ENCODE assay signal across 19 cellular contexts in the genomic region with DNA sequence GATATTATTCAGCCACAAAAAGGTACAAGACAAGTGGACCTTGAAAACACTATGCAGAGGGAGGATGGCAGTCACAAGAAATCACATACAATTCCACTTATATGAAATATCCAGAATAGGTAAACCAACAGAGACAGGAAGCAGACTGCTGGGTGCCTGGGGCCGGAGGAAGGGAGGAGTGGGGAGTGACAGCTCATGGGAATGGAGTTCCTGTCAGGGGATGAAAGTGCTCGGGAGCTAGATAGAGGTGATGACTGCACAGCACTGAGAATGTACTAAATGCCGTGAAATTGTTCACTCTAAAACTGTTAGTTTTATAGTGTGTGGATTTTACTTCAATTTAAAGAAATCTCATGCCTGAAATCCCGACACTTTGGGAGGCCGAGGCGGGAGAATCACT.
A peak's percentile ranks its signal among the peaks of the same experiment; 100 is the strongest.
DNase-seq lines count a peak whose midpoint lies in the region; ATAC-seq and TF ChIP-seq lines count a peak whose summit lies in the region.
"Had no signal": no experiment of that assay in that cellular context is flagged by ENCODE, and none has a peak within 500 bp of the region (broad histone marks: within the 10 kb centered on the region; RNA-seq: fewer than 3 reads in every experiment).

No MANE protein-coding gene starts in this region.

- ATAC-seq in omental fat pad (ENCODE audit: low FRiP score): no peak
- ATAC-seq: activated CD8-positive, alpha-beta T cell treated with anti-CD3 and anti-CD28 coated beads for 36 hours; GM12878; left cardiac atrium had no signal

- H3K4me1 Mint-ChIP-seq in glutamatergic neuron (ENCODE audit: low read depth, unreplicated experiment): peaks cover 44% of the 10 kb centered on the region

- in situ Hi-C loops in mammary epithelial cell (cut with MboI; ENCODE audit: low sequenced_read_pairs in 2 of 2): no loop called here

- no peaks in the 10 kb centered on the region for H3K27me3 ChIP-seq in mammary epithelial cell (ENCODE audit: insufficient read depth, low read length)
- no peaks in the 10 kb centered on the region for H3K27me3 ChIP-seq in breast epithelium
- H3K27me3 ChIP-seq: SJCRH30 had no signal

- H3K9me3 ChIP-seq in mammary epithelial cell (replicated peaks; ENCODE audit: insufficient read depth, low read length) (no peaks in the 10 kb centered on the region), breast epithelium (no peaks in the 10 kb centered on the region)
- H3K9me3 ChIP-seq: SJCRH30 had no signal

- H3K36me3 ChIP-seq in mammary epithelial cell (ENCODE audit: insufficient read depth, low read length) (no peaks in the 10 kb centered on the region), breast epithelium (no peaks in the 10 kb centered on the region)
- H3K36me3 ChIP-seq: SJCRH30 had no signal

- CTCF ChIA-PET in mammary epithelial cell (lab: Charles Lee; ENCODE audit: low non-redundant PET): no interaction called here

- H3K36me3 Mint-ChIP-seq in glutamatergic neuron (ENCODE audit: unreplicated experiment): no peaks in the 10 kb centered on the region

- peak overlapping the region; percentile 26 for H3K4me3 Mint-ChIP-seq in glutamatergic neuron (ENCODE audit: unreplicated experiment)
- H3K4me3 Mint-ChIP-seq: activated CD8-positive, alpha-beta T cell treated with anti-CD3 and anti-CD28 coated beads for 36 hours; activated T-helper 1 cell treated with anti-CD3 and anti-CD28 coated beads, Interleukin-12 subunit alpha, Interleukin-12 subunit beta, Interleukin-2, Interleukin-4 antibody, amounts not matched to agents 30 ng/mL and 10 ng/mL and 1 ng/mL, durations not matched to agents 14 hours and 24 hours and 36 hours; H9 had no signal

- no TSS peak for BruUV-seq in mammary epithelial cell (replicated peaks; lab: Mats Ljungman, UMichigan)

- intact Hi-C loops in mammary epithelial cell (cut with micrococcal nuclease) (no loop called here), breast epithelium (cut with DNase I; ENCODE audit: low total_unique reads) (no loop called here)

- no peaks in the 10 kb centered on the region for H4K20me1 ChIP-seq in mammary epithelial cell (ENCODE audit: insufficient read depth, low read length)

- H3K4me2 ChIP-seq in mammary epithelial cell (ENCODE audit: insufficient read depth, low read depth, low read length): no peak overlapping the region

- peaks cover 6% of the 10 kb centered on the region for H3K9me3 Mint-ChIP-seq in glutamatergic neuron (ENCODE audit: unreplicated experiment)
- H3K9me3 Mint-ChIP-seq: activated CD8-positive, alpha-beta T cell treated with anti-CD3 and anti-CD28 coated beads for 36 hours; activated T-helper 1 cell treated with anti-CD3 and anti-CD28 coated beads, Interleukin-12 subunit alpha, Interleukin-12 subunit beta, Interleukin-2, Interleukin-4 antibody, amounts not matched to agents 30 ng/mL and 10 ng/mL and 1 ng/mL, durations not matched to agents 14 hours and 24 hours and 36 hours; H9 had no signal

- 86% methylated on average over 6 of the region's 6 CpGs for WGBS in mammary epithelial cell (ENCODE audit: low coverage, missing lambda C conversion rate)

- no peak for TF ChIP-seq POLR2A in breast epithelium (IDR thresholded peaks at IDR 0.05)

- no peaks in the 10 kb centered on the region for H3K79me2 ChIP-seq in mammary epithelial cell (ENCODE audit: insufficient read depth, low read length)

- DNase-seq in mammary epithelial cell (peak; percentile 9), breast epithelium (ENCODE audit: low spot score in 2 of 2) (no peak), M059J (ENCODE audit: low read depth) (peak; percentile 64), glutamatergic neuron (no peak), ecto neural progenitor cell (ENCODE audit: low spot score) (no peak), omental fat pad (ENCODE audit: low spot score) (no peak), NCI-H526 treated with DMSO at 0.1 percent for 48 hours (lab: John Stamatoyannopoulos, UW) (no peak), GM10266 (ENCODE audit: extremely low spot score) (no peak)
- DNase-seq: activated CD8-positive, alpha-beta T cell treated with anti-CD3 and anti-CD28 coated beads for 36 hours; aorta; dermis blood vessel endothelial cell; DMS79; H9; left cardiac atrium; NCI-H2171 treated with DMSO at 0.1 percent for 48 hours; stimulated activated CD4-positive, alpha-beta T cell treated with anti-CD3 and anti-CD28 coated beads, Interleukin-1b, Interleukin-23, amount 100 ng/mL, for 48 hours had no signal

- no peak overlapping the region for H3K27ac ChIP-seq in mammary epithelial cell (ENCODE audit: insufficient read depth, low read depth, low read length)
- H3K27ac ChIP-seq in breast epithelium: no peak overlapping the region

- dilution Hi-C loops in mammary epithelial cell (cut with HindIII; ENCODE audit: low sequenced_read_pairs): no loop called here

- TF ChIP-seq CTCF in mammary epithelial cell (conservative IDR thresholded peaks at IDR 0.05 in 1 of 2, IDR thresholded peaks at IDR 0.05 in 1 of 2; ENCODE audit: extremely low read depth in 1 of 2, insufficient read depth in 1 of 2, low read depth in 1 of 2, low read length in 2 of 2) (no peak), breast epithelium (IDR thresholded peaks at IDR 0.05) (no peak), glutamatergic neuron (IDR thresholded peaks at IDR 0.05; ENCODE audit: partially characterized antibody, unreplicated experiment) (no peak), omental fat pad (IDR thresholded peaks at IDR 0.05) (no peak), GM10266 (IDR thresholded peaks at IDR 0.05; ENCODE audit: control insufficient read depth, insufficient read depth, low read depth, missing control alignments) (no peak)

- H3K4me1 ChIP-seq in mammary epithelial cell (ENCODE audit: insufficient read depth, low read length) (peaks cover 10% of the 10 kb centered on the region), breast epithelium (peaks cover 8 to 13% of the 10 kb centered on the region in 2 donors)

- H3K4me3 ChIP-seq in mammary epithelial cell (replicated peaks in 1 of 3; ENCODE audit: insufficient read depth in 1 of 3, low read depth in 2 of 3, low read length in 3 of 3) (no peak overlapping the region), breast epithelium (no peak overlapping the region)
- H3K4me3 ChIP-seq: GM12878, SJCRH30 had no signal

- H3K9ac ChIP-seq in mammary epithelial cell (ENCODE audit: insufficient read depth, low read length): no peak overlapping the region

- H3K27me3 Mint-ChIP-seq in glutamatergic neuron (ENCODE audit: unreplicated experiment): peaks cover 9% of the 10 kb centered on the region
- H3K27me3 Mint-ChIP-seq: activated CD8-positive, alpha-beta T cell treated with anti-CD3 and anti-CD28 coated beads for 36 hours had no signal

- peak overlapping the region; percentile 87 for H3K27ac Mint-ChIP-seq in glutamatergic neuron (ENCODE audit: unreplicated experiment)
- H3K27ac Mint-ChIP-seq: activated CD8-positive, alpha-beta T cell treated with anti-CD3 and anti-CD28 coated beads for 36 hours; activated T-helper 1 cell treated with anti-CD3 and anti-CD28 coated beads, Interleukin-12 subunit alpha, Interleukin-12 subunit beta, Interleukin-2, Interleukin-4 antibody, amounts not matched to agents 30 ng/mL and 10 ng/mL and 1 ng/mL, durations not matched to agents 14 hours and 24 hours and 36 hours; H9 had no signal

- no peak overlapping the region for H2AFZ ChIP-seq in mammary epithelial cell (ENCODE audit: low read depth, low read length)

Comparison
In these comparisons a context has a peak if more than half of its experiments do, and no peak if none do; other contexts are left out.
1. DNase-seq: peak in mammary epithelial cell (single experiment) and M059J (single experiment); none in breast epithelium (0 of 2), glutamatergic neuron (single experiment), ecto neural progenitor cell (single experiment), omental fat pad (single experiment), NCI-H526 treated with DMSO at 0.1 percent for 48 hours (single experiment) and GM10266 (single experiment).